Comparison of ENCODE assay signal across 7 cellular contexts in the genomic region with DNA sequence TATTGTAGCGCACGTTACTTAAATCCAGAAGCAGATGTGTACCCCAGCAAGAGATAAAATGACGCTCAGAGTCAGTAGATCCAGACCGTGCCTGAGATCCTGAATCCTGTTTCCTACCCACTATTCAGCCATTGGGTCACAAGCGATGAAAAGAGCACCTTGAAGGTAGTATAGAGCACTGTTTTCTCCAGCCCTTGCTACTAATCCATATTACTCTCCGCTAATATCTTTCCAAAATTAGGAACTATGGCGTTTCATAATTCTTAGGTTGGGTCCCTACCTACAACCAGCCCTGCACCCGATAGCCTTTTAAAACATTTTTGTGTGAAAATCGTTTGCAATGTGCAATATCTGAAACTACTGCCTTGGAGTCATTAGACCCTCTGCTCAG. TPM values are rescaled to one million over a fixed set of nuclear protein-coding genes. Genes with fewer than 3 reads are reported as not detected.
DNase-seq lines count a peak whose midpoint lies in the region; ATAC-seq, FAIRE-seq and TF ChIP-seq lines count a peak whose summit lies in the region.

No MANE protein-coding gene starts in this region.

- dilution Hi-C loops in keratinocyte (cut with MboI; ENCODE audit: extremely low pct_ligation_motif_present, low sequenced_read_pairs) = no loop called here

- peaks cover 27% of the 10 kb centered on the region for H3K36me3 ChIP-seq in adipocyte (ENCODE audit: control insufficient read depth, insufficient read depth, low read length, severe bottlenecking)
- peaks cover 2 to 4% of the 10 kb centered on the region in 2 experiments for H3K36me3 ChIP-seq in keratinocyte (ENCODE audit: control insufficient read depth in 2 of 2, extremely low read depth in 1 of 2, insufficient read depth in 2 of 2, low read length in 2 of 2)
- H3K36me3 ChIP-seq in testis (ENCODE audit: low read depth, missing control alignments) = no peaks in the 10 kb centered on the region

- H3K9ac ChIP-seq in adipocyte (ENCODE audit: low read length) = peak overlapping the region; percentile 89
- H3K9ac ChIP-seq in keratinocyte (ENCODE audit: control insufficient read depth, extremely low read depth, insufficient read depth, low read length) = peak overlapping the region; percentile 84

- peaks cover 13% of the 10 kb centered on the region for H3K79me2 ChIP-seq in keratinocyte (ENCODE audit: control insufficient read depth, insufficient read depth, low read length)

- 1 to 4% methylated on average over 9 of the region's 9 CpGs for WGBS in testis, 2 donors

- DNase-seq in adipocyte (ENCODE audit: low read depth) (no peak), keratinocyte (ENCODE audit: low read depth, low spot score) (no peak), testis (no peak), NCI-H1048 (lab: John Stamatoyannopoulos, UW) (no peak)
- DNase-seq in stimulated activated CD4-positive, alpha-beta T cell treated with anti-CD3 and anti-CD28 coated beads, Interleukin-12 subunit alpha, Interleukin-12 subunit beta, amount 100 ng/mL, for 4 hours = no peak

- H2AFZ ChIP-seq in keratinocyte (ENCODE audit: control insufficient read depth, low read length) = peak overlapping the region; percentile 100

- H3K4me3 ChIP-seq in adipocyte (ENCODE audit: low read length) (peak overlapping the region; percentile 95), keratinocyte (ENCODE audit: control insufficient read depth in 2 of 3, extremely low read depth in 1 of 3, insufficient read depth in 2 of 3, low read depth in 1 of 3, low read length in 3 of 3) (peak overlapping the region; percentile 69 to 85 (median 72)), testis (peak overlapping the region; percentile 62 to 84)

- no peaks in the 10 kb centered on the region for H3K9me3 ChIP-seq in adipocyte (ENCODE audit: control insufficient read depth, low read length)
- H3K9me3 ChIP-seq in keratinocyte (ENCODE audit: control insufficient read depth, low read depth, low read length) = no peaks in the 10 kb centered on the region
- H3K9me3 ChIP-seq in testis = no peaks in the 10 kb centered on the region

- H3K4me1 ChIP-seq in adipocyte (ENCODE audit: control insufficient read depth, insufficient read depth, low read length) (peaks cover 49% of the 10 kb centered on the region), keratinocyte (ENCODE audit: control insufficient read depth, extremely low read depth, insufficient read depth, low read length) (peaks cover 15% of the 10 kb centered on the region), testis (peaks cover 12% of the 10 kb centered on the region)

- FAIRE-seq in keratinocyte (lab: Jason Lieb, UNC) = no peak

- TF ChIP-seq CTCF in keratinocyte (optimal IDR thresholded peaks at IDR 0.05 in 1 of 3, IDR thresholded peaks at IDR 0.05 in 1 of 3, conservative IDR thresholded peaks at IDR 0.05 in 1 of 3; ENCODE audit: extremely low read depth in 1 of 3, insufficient read depth in 2 of 3, low read length in 3 of 3) = no peak
- TF ChIP-seq CTCF in testis (IDR thresholded peaks at IDR 0.05) = no peak

- peak overlapping the region; percentile 95 for H3K27ac ChIP-seq in keratinocyte (ENCODE audit: control insufficient read depth, insufficient read depth, low read length)
- peak overlapping the region; percentile 57 to 89 for H3K27ac ChIP-seq in testis

- no peaks in the 10 kb centered on the region for H3K9me1 ChIP-seq in keratinocyte (ENCODE audit: control insufficient read depth, extremely low read depth, insufficient read depth, low read length)

- ATAC-seq in GM19397 (IDR thresholded peaks at IDR 0.05; ENCODE audit: unreplicated experiment) (peak; percentile 16), HG03108 (IDR thresholded peaks at IDR 0.05; ENCODE audit: unreplicated experiment) (peak; percentile 4)

- no peaks in the 10 kb centered on the region for H4K20me1 ChIP-seq in keratinocyte (ENCODE audit: control insufficient read depth, extremely low read depth, insufficient read depth, low read length)

- peak overlapping the region; percentile 99 for H3K4me2 ChIP-seq in keratinocyte (ENCODE audit: control insufficient read depth, extremely low read depth, insufficient read depth, low read depth, low read length)

- no peaks in the 10 kb centered on the region for H3K27me3 ChIP-seq in adipocyte (replicated peaks; ENCODE audit: control insufficient read depth, insufficient read depth, low read length)
- H3K27me3 ChIP-seq in keratinocyte (ENCODE audit: control insufficient read depth, extremely low read depth, insufficient read depth, low read length) = no peaks in the 10 kb centered on the region
- no peaks in the 10 kb centered on the region for H3K27me3 ChIP-seq in testis

- intact Hi-C loops in testis (cut with DNase I; ENCODE audit: low total_unique reads) = no loop called here

- no peak for TF ChIP-seq POLR2A in testis (IDR thresholded peaks at IDR 0.05)

RNA-seq across cellular contexts. Expression of gene BTD, which starts 0.6 kb away (rescaled TPM):
- polyA plus RNA-seq in keratinocyte (12.0 to 18.5 TPM (median 14.1 TPM) in 3 replicates), testis (ENCODE audit: insufficient read depth, low read depth, low replicate concordance) (54.7 TPM)
- polyA plus RNA-seq in keratinocyte (2011; ENCODE audit: low read depth) = 3.3 TPM
- 6.0 and 6.9 TPM in 2 replicates for polyA plus RNA-seq in keratinocyte (2011; cell fraction: cytosol; rRNA removed)
- 21.6 and 22.4 TPM in 2 replicates for polyA plus RNA-seq in keratinocyte (2011; cell fraction: nucleus; rRNA removed)
- 8.5 and 8.9 TPM in 2 replicates for polyA plus RNA-seq in keratinocyte (2012; ENCODE audit: low replicate concordance)
- polyA minus RNA-seq in keratinocyte = 11.5 to 17.0 TPM (median 13.6 TPM) in 3 replicates
- 5.9 TPM for polyA minus RNA-seq in keratinocyte (2011; cell fraction: cytosol; rRNA and poly(A)+ RNA removed)
- polyA minus RNA-seq in keratinocyte (2011; cell fraction: nucleus; rRNA and poly(A)+ RNA removed) = 20.4 and 33.4 TPM in 2 replicates
- total RNA-seq in testis = 10 to 100 TPM; 31.3 to 44.7 TPM

RNA-seq across cellular contexts. Expression of gene HACL1, which starts 0.8 kb away (rescaled TPM):
- polyA plus RNA-seq in keratinocyte (17.1 to 23.1 TPM (median 22.9 TPM) in 3 replicates), testis (ENCODE audit: insufficient read depth, low read depth, low replicate concordance) (42.2 TPM)
- polyA plus RNA-seq in keratinocyte (2011; ENCODE audit: low read depth) = 8.2 TPM
- polyA plus RNA-seq in keratinocyte (2011; cell fraction: cytosol; rRNA removed) = 13.5 and 20.6 TPM in 2 replicates
- 15.3 and 17.7 TPM in 2 replicates for polyA plus RNA-seq in keratinocyte (2011; cell fraction: nucleus; rRNA removed)
- polyA plus RNA-seq in keratinocyte (2012; ENCODE audit: low replicate concordance) = 8.6 and 15.1 TPM in 2 replicates
- polyA minus RNA-seq in keratinocyte = 22.0 to 22.7 TPM (median 22.3 TPM) in 3 replicates
- 19.0 TPM for polyA minus RNA-seq in keratinocyte (2011; cell fraction: cytosol; rRNA and poly(A)+ RNA removed)
- 15.1 and 29.2 TPM in 2 replicates for polyA minus RNA-seq in keratinocyte (2011; cell fraction: nucleus; rRNA and poly(A)+ RNA removed)
- 10 to 100 TPM; 35.7 to 44.3 TPM for total RNA-seq in testis
